8 cellular contexts compared by ENCODE assay signal in the genomic region with DNA sequence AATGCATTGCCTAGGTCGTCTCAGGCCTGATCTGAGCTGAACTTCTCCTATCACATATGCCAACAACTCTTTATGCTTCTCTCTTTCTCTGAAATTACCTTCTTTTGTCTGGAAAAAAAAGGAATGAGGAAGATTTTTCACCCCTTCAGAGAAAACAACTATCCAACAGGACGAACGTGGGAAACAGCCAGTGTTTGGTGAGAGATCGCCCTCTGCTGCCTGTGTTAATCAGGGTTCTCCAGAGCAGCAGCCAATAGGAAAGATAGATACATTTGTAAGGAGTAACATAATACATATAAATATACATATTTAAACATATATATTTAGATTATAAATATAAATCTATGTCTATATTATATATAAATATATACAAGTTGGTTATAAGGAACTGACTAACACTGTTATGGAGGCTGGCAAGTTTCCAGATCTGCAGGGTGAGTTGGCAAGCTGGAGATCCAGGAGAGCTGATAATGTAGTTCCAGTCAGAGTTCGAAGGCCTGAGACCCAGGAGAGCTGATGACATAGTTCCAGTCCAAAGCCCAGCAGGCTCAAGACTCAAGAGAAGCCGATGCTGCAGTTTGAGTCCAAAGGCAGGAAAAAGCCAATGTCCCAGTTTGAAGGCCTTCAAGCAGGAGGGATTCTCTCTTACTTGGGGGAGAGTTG. TPM values are rescaled to one million over a fixed set of nuclear protein-coding genes. Genes with fewer than 3 reads are reported as not detected.
A peak's percentile ranks its signal among the peaks of the same experiment; 100 is the strongest.
DNase-seq lines count a peak whose midpoint lies in the region; ATAC-seq and TF ChIP-seq lines count a peak whose summit lies in the region.

No MANE protein-coding gene starts in this region.

- no peaks in the 10 kb centered on the region for H3K9me3 Mint-ChIP-seq in activated CD8-positive, alpha-beta T cell treated with anti-CD3 and anti-CD28 coated beads for 36 hours
- H3K9me3 Mint-ChIP-seq in activated CD8-positive, alpha-beta T cell treated with anti-CD3 and anti-CD28 coated beads, Interleukin-2, amount 10 ng/mL, durations not matched to agents 7 days and 5 days (ENCODE audit: insufficient read depth) = no peaks in the 10 kb centered on the region
- no peaks in the 10 kb centered on the region for H3K9me3 Mint-ChIP-seq in neural progenitor cell

- peak; percentile 35 for DNase-seq in activated CD8-positive, alpha-beta T cell treated with anti-CD3 and anti-CD28 coated beads for 36 hours
- no peak for DNase-seq in activated CD8-positive, alpha-beta T cell treated with anti-CD3 and anti-CD28 coated beads, Interleukin-2, amount 10 ng/mL, durations not matched to agents 7 days and 5 days
- DNase-seq in NCI-H460 (ENCODE audit: extremely low read depth, low read depth) (peak; percentile 45), dedifferentiated amniotic fluid mesenchymal stem cell (ENCODE audit: extremely low spot score) (peak; percentile 26), neural progenitor cell (ENCODE audit: low spot score) (peak; percentile 38), GDM1 (lab: John Stamatoyannopoulos, UW) (no peak), NCI-H226 (no peak)

- H3K9me3 ChIP-seq in neural progenitor cell (ENCODE audit: low read depth) = no peaks in the 10 kb centered on the region

- TF ChIP-seq CTCF in activated CD8-positive, alpha-beta T cell treated with anti-CD3 and anti-CD28 coated beads for 36 hours (IDR thresholded peaks at IDR 0.05) = peak; percentile 25
- peak; percentile 60 for TF ChIP-seq CTCF in neural progenitor cell (IDR thresholded peaks at IDR 0.05)

- peaks cover 12% of the 10 kb centered on the region for H3K4me1 Mint-ChIP-seq in activated CD8-positive, alpha-beta T cell treated with anti-CD3 and anti-CD28 coated beads for 36 hours (ENCODE audit: low read depth)
- peaks cover 10% of the 10 kb centered on the region for H3K4me1 Mint-ChIP-seq in activated CD8-positive, alpha-beta T cell treated with anti-CD3 and anti-CD28 coated beads, Interleukin-2, amount 10 ng/mL, durations not matched to agents 7 days and 5 days (ENCODE audit: low read depth)
- H3K4me1 Mint-ChIP-seq in neural progenitor cell = no peaks in the 10 kb centered on the region

- no peak overlapping the region for H3K4me3 ChIP-seq in neural progenitor cell

- H3K4me2 ChIP-seq in neural progenitor cell = no peak overlapping the region

- CTCF ChIA-PET in activated CD8-positive, alpha-beta T cell treated with anti-CD3 and anti-CD28 coated beads for 36 hours (lab: Charles Lee) = no interaction called here
- CTCF ChIA-PET in activated CD8-positive, alpha-beta T cell treated with anti-CD3 and anti-CD28 coated beads, Interleukin-2, amount 10 ng/mL, durations not matched to agents 7 days and 5 days (lab: Charles Lee) = interaction anchor here (0.7 to 2.2 kb wide), 2 partner anchors 13 to 26 kb away, joined by 3 to 6 read pairs; partner anchors contain the start of genes CETN2 and NSDHL

- POLR2A ChIA-PET in activated CD8-positive, alpha-beta T cell treated with anti-CD3 and anti-CD28 coated beads for 36 hours (lab: Charles Lee) = no interaction called here
- POLR2A ChIA-PET in activated CD8-positive, alpha-beta T cell treated with anti-CD3 and anti-CD28 coated beads, Interleukin-2, amount 10 ng/mL, durations not matched to agents 7 days and 5 days (lab: Charles Lee) = no interaction called here

- no peaks in the 10 kb centered on the region for H3K79me2 ChIP-seq in neural progenitor cell (ENCODE audit: low read depth)

- H3K27me3 ChIP-seq in neural progenitor cell = peaks cover 9% of the 10 kb centered on the region

- intact Hi-C loops in activated CD8-positive, alpha-beta T cell treated with anti-CD3 and anti-CD28 coated beads for 36 hours (cut with micrococcal nuclease) = no loop called here

- H4K20me1 ChIP-seq in neural progenitor cell (ENCODE audit: low read depth) = no peaks in the 10 kb centered on the region

- H3K27ac ChIP-seq in neural progenitor cell = no peak overlapping the region

- H3K4me1 ChIP-seq in neural progenitor cell = no peaks in the 10 kb centered on the region

- H2AFZ ChIP-seq in neural progenitor cell (replicated peaks) = peak overlapping the region; percentile 36

- no peaks in the 10 kb centered on the region for H3K36me3 Mint-ChIP-seq in activated CD8-positive, alpha-beta T cell treated with anti-CD3 and anti-CD28 coated beads for 36 hours (ENCODE audit: low read depth)
- H3K36me3 Mint-ChIP-seq in activated CD8-positive, alpha-beta T cell treated with anti-CD3 and anti-CD28 coated beads, Interleukin-2, amount 10 ng/mL, durations not matched to agents 7 days and 5 days (ENCODE audit: low read depth) = no peaks in the 10 kb centered on the region
- no peaks in the 10 kb centered on the region for H3K36me3 Mint-ChIP-seq in neural progenitor cell

- no peak for ATAC-seq in activated CD8-positive, alpha-beta T cell treated with anti-CD3 and anti-CD28 coated beads for 36 hours
- ATAC-seq in activated CD8-positive, alpha-beta T cell treated with anti-CD3 and anti-CD28 coated beads, Interleukin-2, amount 10 ng/mL, durations not matched to agents 7 days and 5 days = no peak
- ATAC-seq in HG03159 (IDR thresholded peaks at IDR 0.05; ENCODE audit: unreplicated experiment) = no peak

- H3K4me3 Mint-ChIP-seq in activated CD8-positive, alpha-beta T cell treated with anti-CD3 and anti-CD28 coated beads for 36 hours = no peak overlapping the region
- no peak overlapping the region for H3K4me3 Mint-ChIP-seq in activated CD8-positive, alpha-beta T cell treated with anti-CD3 and anti-CD28 coated beads, Interleukin-2, amount 10 ng/mL, durations not matched to agents 7 days and 5 days
- no peak overlapping the region for H3K4me3 Mint-ChIP-seq in neural progenitor cell

- H3K27me3 Mint-ChIP-seq in activated CD8-positive, alpha-beta T cell treated with anti-CD3 and anti-CD28 coated beads for 36 hours = peaks cover 3% of the 10 kb centered on the region
- peaks cover 3% of the 10 kb centered on the region for H3K27me3 Mint-ChIP-seq in activated CD8-positive, alpha-beta T cell treated with anti-CD3 and anti-CD28 coated beads, Interleukin-2, amount 10 ng/mL, durations not matched to agents 7 days and 5 days (ENCODE audit: low read depth)
- peaks cover 5% of the 10 kb centered on the region for H3K27me3 Mint-ChIP-seq in neural progenitor cell (ENCODE audit: insufficient read depth, low read depth)

- no peaks in the 10 kb centered on the region for H3K36me3 ChIP-seq in neural progenitor cell

- H3K27ac Mint-ChIP-seq in activated CD8-positive, alpha-beta T cell treated with anti-CD3 and anti-CD28 coated beads for 36 hours = no peak overlapping the region
- no peak overlapping the region for H3K27ac Mint-ChIP-seq in activated CD8-positive, alpha-beta T cell treated with anti-CD3 and anti-CD28 coated beads, Interleukin-2, amount 10 ng/mL, durations not matched to agents 7 days and 5 days
- no peak overlapping the region for H3K27ac Mint-ChIP-seq in neural progenitor cell

- no peak overlapping the region for H3K9ac ChIP-seq in neural progenitor cell

- H3F3A ChIP-seq in neural progenitor cell (ENCODE audit: low read depth) = no peaks in the 10 kb centered on the region

RNA-seq across cellular contexts. Expression of gene CETN2, which starts 13.3 kb away (rescaled TPM):
- total RNA-seq in activated CD8-positive, alpha-beta T cell treated with anti-CD3 and anti-CD28 coated beads for 36 hours = 1 to 10 TPM; 8.3 to 8.8 TPM
- total RNA-seq in activated CD8-positive, alpha-beta T cell treated with anti-CD3 and anti-CD28 coated beads, Interleukin-2, amount 10 ng/mL, durations not matched to agents 7 days and 5 days = 10 to 100 TPM; 11.1 to 11.6 TPM
- 31.8 and 37.7 TPM in 2 replicates for total RNA-seq in NCI-H460 (2014; rRNA removed; shearing (Covaris generic))
- 25.7 and 29.2 TPM in 2 replicates for polyA plus RNA-seq in NCI-H460 (2014; cell fraction: nucleus; rRNA removed)
- 43.5 and 82.3 TPM in 2 replicates for total RNA-seq in neural progenitor cell (ENCODE audit: low replicate concordance)

RNA-seq across cellular contexts. Expression of gene NSDHL, which starts 13.7 kb away (rescaled TPM):
- total RNA-seq in activated CD8-positive, alpha-beta T cell treated with anti-CD3 and anti-CD28 coated beads for 36 hours = 10 to 100 TPM; 15.0 to 15.8 TPM
- total RNA-seq in activated CD8-positive, alpha-beta T cell treated with anti-CD3 and anti-CD28 coated beads, Interleukin-2, amount 10 ng/mL, durations not matched to agents 7 days and 5 days = 10 to 100 TPM; 14.2 to 15.5 TPM
- total RNA-seq in NCI-H460 (2014; rRNA removed; shearing (Covaris generic)) = 10.5 and 15.8 TPM in 2 replicates
- 14.4 and 21.8 TPM in 2 replicates for polyA plus RNA-seq in NCI-H460 (2014; cell fraction: nucleus; rRNA removed)
- total RNA-seq in neural progenitor cell (ENCODE audit: low replicate concordance) = 15.2 and 15.9 TPM in 2 replicates

RNA-seq across cellular contexts. Expression of gene MAGEA6, which starts 47.7 kb away (rescaled TPM):
- not detected for total RNA-seq in activated CD8-positive, alpha-beta T cell treated with anti-CD3 and anti-CD28 coated beads for 36 hours
- total RNA-seq in activated CD8-positive, alpha-beta T cell treated with anti-CD3 and anti-CD28 coated beads, Interleukin-2, amount 10 ng/mL, durations not matched to agents 7 days and 5 days = not detected
- total RNA-seq in NCI-H460 (2014; rRNA removed; shearing (Covaris generic)) = not detected in 2 replicates
- not detected in 2 replicates for polyA plus RNA-seq in NCI-H460 (2014; cell fraction: nucleus; rRNA removed)
- not detected in 2 replicates for total RNA-seq in neural progenitor cell (ENCODE audit: low replicate concordance)

RNA-seq across cellular contexts. Expression of gene CSAG3, which starts 58.2 kb away (rescaled TPM):
- total RNA-seq in activated CD8-positive, alpha-beta T cell treated with anti-CD3 and anti-CD28 coated beads for 36 hours = not detected
- not detected for total RNA-seq in activated CD8-positive, alpha-beta T cell treated with anti-CD3 and anti-CD28 coated beads, Interleukin-2, amount 10 ng/mL, durations not matched to agents 7 days and 5 days
- total RNA-seq in NCI-H460 (2014; rRNA removed; shearing (Covaris generic)) = not detected in 2 replicates
- not detected in 2 replicates for polyA plus RNA-seq in NCI-H460 (2014; cell fraction: nucleus; rRNA removed)
- total RNA-seq in neural progenitor cell (ENCODE audit: low replicate concordance) = not detected in 2 replicates

Comparison
In these comparisons a context has a peak if more than half of its experiments do, and no peak if none do; other contexts are left out.
1. DNase-seq: peak in activated CD8-positive, alpha-beta T cell treated with anti-CD3 and anti-CD28 coated beads for 36 hours (single experiment), NCI-H460 (single experiment), dedifferentiated amniotic fluid mesenchymal stem cell (single experiment) and neural progenitor cell (single experiment); none in activated CD8-positive, alpha-beta T cell treated with anti-CD3 and anti-CD28 coated beads, Interleukin-2, amount 10 ng/mL, durations not matched to agents 7 days and 5 days (single experiment), GDM1 (single experiment) and NCI-H226 (single experiment).